Comparison of ENCODE assay signal across 8 cellular contexts in genomic region chr1:1000357-1001056, GRCh38. TPM values are rescaled to one million over a fixed set of nuclear protein-coding genes. Genes with fewer than 3 reads are reported as not detected.
DNase-seq lines count a peak whose midpoint lies in the region; TF ChIP-seq lines count a peak whose summit lies in the region.

No MANE protein-coding gene starts in this region.

- H3K4me1 ChIP-seq in breast epithelium = peaks cover 6 to 21% of the 10 kb centered on the region in 2 donors

- H3K27me3 ChIP-seq in WERI-Rb-1 (ENCODE audit: insufficient read depth, low read depth, severe bottlenecking) = no peaks in the 10 kb centered on the region
- H3K27me3 ChIP-seq in breast epithelium = peaks cover 0 to 8% of the 10 kb centered on the region in 2 donors

- no peak for TF ChIP-seq POLR2A in breast epithelium (IDR thresholded peaks at IDR 0.05)

- H3K36me3 ChIP-seq in WERI-Rb-1 (peaks cover 16% of the 10 kb centered on the region), breast epithelium (no peaks in the 10 kb centered on the region)

- H3K9me3 ChIP-seq in WERI-Rb-1 (ENCODE audit: severe bottlenecking) (no peaks in the 10 kb centered on the region), breast epithelium (no peaks in the 10 kb centered on the region)

- TF ChIP-seq CTCF in WERI-Rb-1 (IDR thresholded peaks at IDR 0.05; ENCODE audit: low read depth, low read length) (no peak), breast epithelium (IDR thresholded peaks at IDR 0.05) (peak in 1 of 3 donors; percentile 14)

- DNase-seq in GDM1 (lab: John Stamatoyannopoulos, UW) (peak; percentile 32), HuH-7 (ENCODE audit: low spot score) (peak; percentile 94), WERI-Rb-1 (peak; percentile 92), breast epithelium (ENCODE audit: low spot score in 2 of 2) (peak; percentile 75 to 85), iris pigment epithelial cell (ENCODE audit: low read depth) (peak; percentile 73), midbrain (lab: John Stamatoyannopoulos, UW) (no peak), NCI-H2081 treated with DMSO at 0.1 percent for 48 hours (lab: John Stamatoyannopoulos, UW) (no peak)
- peak; percentile 39 to 46 for DNase-seq in stimulated activated CD4-positive, alpha-beta T cell treated with anti-CD3 and anti-CD28 coated beads, Interleukin-12 subunit alpha, Interleukin-12 subunit beta, amount 100 ng/mL, for 24 hours (ENCODE audit: low read depth in 2 of 2)

- intact Hi-C loops in breast epithelium (cut with DNase I; ENCODE audit: low total_unique reads) = loop anchor here (1.0 to 5.0 kb wide), 3 partner anchors 63 to 1192 kb away; partner anchors contain the start of gene FAAP20

- H3K27ac ChIP-seq in WERI-Rb-1 (peak overlapping the region; percentile 99), breast epithelium (peak overlapping the region; percentile 96 to 98)

- H3K4me3 ChIP-seq in WERI-Rb-1 (ENCODE audit: low read depth, low read length) = peak overlapping the region; percentile 81
- peak overlapping the region; percentile 48 to 89 (median 71) for H3K4me3 ChIP-seq in breast epithelium

RNA-seq across cellular contexts. Expression of gene HES4, which starts 0.6 kb away (rescaled TPM):
- 10 to 100 TPM in 2 of 3 donors, 1 to 10 TPM in 1; 8.3 to 36.4 (median 34.2) TPM for total RNA-seq in breast epithelium

RNA-seq across cellular contexts. Expression of gene ISG15, which starts 12.8 kb away (rescaled TPM):
- 10 to 100 TPM; 15.5 to 31.5 (median 18.0) TPM for total RNA-seq in breast epithelium

RNA-seq across cellular contexts. Expression of gene PERM1, which starts 18.6 kb away (rescaled TPM):
- 1 to 10 TPM in 1 of 3 donors, under 1 TPM in 1, not detected in 1; 0.33 to 1.9 TPM for total RNA-seq in breast epithelium

RNA-seq across cellular contexts. Expression of gene AGRN, which starts 19.4 kb away (rescaled TPM):
- total RNA-seq in breast epithelium = 10 to 100 TPM in 2 of 3 donors, 1 to 10 TPM in 1; 9.1 to 37.0 (median 30.5) TPM

RNA-seq across cellular contexts. Expression of gene PLEKHN1, which starts 34.2 kb away (rescaled TPM):
- total RNA-seq in breast epithelium = 1 to 10 TPM in 2 of 3 donors, under 1 TPM in 1; 0.16 to 2.8 (median 1.6) TPM

Comparison
In these comparisons a context has a peak if more than half of its experiments do, and no peak if none do; other contexts are left out.
1. DNase-seq: peak in GDM1 (single experiment), HuH-7 (single experiment), WERI-Rb-1 (single experiment), breast epithelium (2 of 2), iris pigment epithelial cell (single experiment) and stimulated activated CD4-positive, alpha-beta T cell treated with anti-CD3 and anti-CD28 coated beads, Interleukin-12 subunit alpha, Interleukin-12 subunit beta, amount 100 ng/mL, for 24 hours (2 of 2); none in midbrain (single experiment) and NCI-H2081 treated with DMSO at 0.1 percent for 48 hours (single experiment).